In the genomic region with DNA sequence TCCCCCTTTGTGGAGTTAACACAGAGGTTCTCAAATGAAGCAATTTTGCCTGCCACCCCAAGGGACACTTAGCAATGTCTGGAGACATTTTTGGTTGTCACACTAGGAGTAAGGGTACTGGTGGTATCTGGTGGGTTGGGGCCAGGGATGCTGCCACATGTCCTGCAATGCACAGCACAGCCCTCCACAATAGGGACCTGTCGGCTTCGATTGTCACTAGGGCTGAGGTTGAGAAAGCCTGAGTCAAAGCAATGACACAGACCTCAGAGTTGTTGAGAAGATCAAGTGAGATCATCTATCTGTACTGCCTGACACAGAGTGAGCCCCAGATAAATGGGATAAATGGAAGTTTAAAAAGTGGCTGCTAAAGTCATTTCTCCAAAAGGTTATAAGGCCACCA, we compare ENCODE assay signal across 13 cellular contexts.
DNase-seq lines count a peak whose midpoint lies in the region; ATAC-seq, FAIRE-seq and TF ChIP-seq lines count a peak whose summit lies in the region.
"Had no signal": no experiment of that assay in that cellular context is flagged by ENCODE, and none has a peak within 500 bp of the region (broad histone marks: within the 10 kb centered on the region; RNA-seq: fewer than 3 reads in every experiment).

No MANE protein-coding gene starts in this region.

- no peaks in the 10 kb centered on the region for H3K9me3 ChIP-seq in adipocyte (ENCODE audit: control insufficient read depth, low read length)
- H3K9me3 ChIP-seq in spleen: no peaks in the 10 kb centered on the region
- H3K9me3 ChIP-seq: Caco-2 had no signal

- peaks cover 68% of the 10 kb centered on the region for H3K4me1 ChIP-seq in adipocyte (ENCODE audit: control insufficient read depth, insufficient read depth, low read length)
- peaks cover 0 to 29% (median 10%) of the 10 kb centered on the region in 6 donors for H3K4me1 ChIP-seq in spleen
- H3K4me1 ChIP-seq: Caco-2, parathyroid adenoma had no signal

- intact Hi-C loops in spleen (cut with DNase I; ENCODE audit: low total_unique reads): no loop called here

- ATAC-seq in stimulated activated effector memory CD8-positive, alpha-beta T cell treated with anti-CD3 and anti-CD28 coated beads, Interleukin-12 subunit alpha, Interleukin-12 subunit beta, amount 100 ng/mL, for 72 hours: no peak

- no peak for TF ChIP-seq CTCF in spleen (IDR thresholded peaks at IDR 0.05 in 8 of 11, conservative IDR thresholded peaks at IDR 0.05 in 3 of 11)

- no peaks in the 10 kb centered on the region for H3K4me1 Mint-ChIP-seq in stimulated activated effector memory CD8-positive, alpha-beta T cell treated with anti-CD3 and anti-CD28 coated beads, Interleukin-12 subunit alpha, Interleukin-12 subunit beta, amount 100 ng/mL, for 72 hours

- no peaks in the 10 kb centered on the region for H3K36me3 ChIP-seq in adipocyte (ENCODE audit: control insufficient read depth, insufficient read depth, low read length, severe bottlenecking)
- no peaks in the 10 kb centered on the region for H3K36me3 ChIP-seq in spleen

- DNase-seq in H54 (ENCODE audit: insufficient read length, low spot score) (no peak), adipocyte (ENCODE audit: low read depth) (no peak), iris pigment epithelial cell (ENCODE audit: low read depth) (peak; percentile 45), spleen (no peak), glomerular visceral epithelial cell (ENCODE audit: extremely low spot score) (no peak), NCI-H146 (lab: John Stamatoyannopoulos, UW) (no peak), midbrain (lab: John Stamatoyannopoulos, UW) (no peak)
- DNase-seq in stimulated activated effector memory CD8-positive, alpha-beta T cell treated with anti-CD3 and anti-CD28 coated beads, Interleukin-12 subunit alpha, Interleukin-12 subunit beta, amount 100 ng/mL, for 72 hours (ENCODE audit: low spot score in 2 of 2): no peak
- DNase-seq: activated CD4-positive, CD25-positive, alpha-beta regulatory T cell treated with anti-CD3 and anti-CD28 coated beads, Interleukin-2, amount 50 U/mL, for 72 hours; activated naive CD4-positive, alpha-beta T cell treated with anti-CD3 and anti-CD28 coated beads, Interleukin-2, amount 50 U/mL, for 16 hours; Caco-2; effector CD4-positive, alpha-beta T cell had no signal

- peak overlapping the region; percentile 2 for H3K4me3 ChIP-seq in adipocyte (ENCODE audit: low read length)
- no peak overlapping the region for H3K4me3 ChIP-seq in spleen

- no peak for TF ChIP-seq POLR2A in H54 (IDR thresholded peaks at IDR 0.05; ENCODE audit: low read depth, low read length)
- TF ChIP-seq POLR2A in spleen (IDR thresholded peaks at IDR 0.05): no peak

- FAIRE-seq in H54 (lab: Jason Lieb, UNC): peak; percentile 48

- peak overlapping the region in 6 of 8 donors; percentile 22 to 63 (median 48) for H3K27ac ChIP-seq in spleen
- H3K27ac ChIP-seq: parathyroid adenoma had no signal

- no peak overlapping the region for H3K27ac Mint-ChIP-seq in stimulated activated effector memory CD8-positive, alpha-beta T cell treated with anti-CD3 and anti-CD28 coated beads, Interleukin-12 subunit alpha, Interleukin-12 subunit beta, amount 100 ng/mL, for 72 hours

- H3K9ac ChIP-seq in adipocyte (ENCODE audit: low read length): peak overlapping the region; percentile 69
- H3K9ac ChIP-seq: parathyroid adenoma had no signal

- H3K9me3 Mint-ChIP-seq in stimulated activated effector memory CD8-positive, alpha-beta T cell treated with anti-CD3 and anti-CD28 coated beads, Interleukin-12 subunit alpha, Interleukin-12 subunit beta, amount 100 ng/mL, for 72 hours: no peaks in the 10 kb centered on the region

- no peaks in the 10 kb centered on the region for H3K36me3 Mint-ChIP-seq in stimulated activated effector memory CD8-positive, alpha-beta T cell treated with anti-CD3 and anti-CD28 coated beads, Interleukin-12 subunit alpha, Interleukin-12 subunit beta, amount 100 ng/mL, for 72 hours

- H3K4me3 Mint-ChIP-seq in stimulated activated effector memory CD8-positive, alpha-beta T cell treated with anti-CD3 and anti-CD28 coated beads, Interleukin-12 subunit alpha, Interleukin-12 subunit beta, amount 100 ng/mL, for 72 hours: no peak overlapping the region

- 87 to 100% (median 96%) methylated on average over 2 of the region's 2 CpGs for WGBS in spleen, 5 donors

- no peaks in the 10 kb centered on the region for H3K27me3 ChIP-seq in adipocyte (replicated peaks; ENCODE audit: control insufficient read depth, insufficient read depth, low read length)
- no peaks in the 10 kb centered on the region for H3K27me3 ChIP-seq in spleen (replicated peaks in 1 of 7)
